23 cellular contexts compared by ENCODE assay signal in the genomic region with DNA sequence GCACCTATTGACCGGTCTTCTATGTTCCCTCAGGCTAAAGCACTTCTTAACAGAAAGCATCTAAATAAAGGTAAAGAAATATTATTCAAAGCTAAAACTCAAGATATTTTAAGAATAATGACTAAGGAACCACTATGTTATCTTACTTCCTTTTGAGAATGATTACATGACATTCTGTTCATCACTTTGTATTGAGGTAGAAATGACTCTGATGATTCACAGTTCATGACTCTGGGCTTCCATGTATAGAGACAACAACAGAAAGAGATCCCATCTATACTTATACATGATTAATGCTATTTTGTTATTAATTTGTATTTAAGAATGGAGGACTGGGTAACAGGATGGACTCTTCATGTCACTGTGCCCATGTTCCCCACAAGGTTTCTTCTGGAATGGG.
"Had no signal": no experiment of that assay in that cellular context is flagged by ENCODE, and none has a peak within 500 bp of the region (broad histone marks: within the 10 kb centered on the region; RNA-seq: fewer than 3 reads in every experiment).

No MANE protein-coding gene starts in this region.

- H3K4me3 ChIP-seq: colonic mucosa, lung, smooth muscle cell, stomach, thyroid gland, vagina had no signal

- H3K27ac ChIP-seq: colonic mucosa, neutrophil, parathyroid adenoma, stomach, thyroid gland, vagina had no signal

- H3K9me3 ChIP-seq: colonic mucosa, neutrophil, stomach, thyroid gland, vagina had no signal

- H3K79me2 ChIP-seq: parathyroid adenoma had no signal

- H3K27me3 Mint-ChIP-seq: dendritic cell treated with granulocyte-macrophage colony-stimulating factor and Interleukin-4, amounts not matched to agents 40 ng/mL and 50 ng/mL, for 4 days; effector memory CD8-positive, alpha-beta T cell had no signal

- H3K36me3 Mint-ChIP-seq: memory B cell, natural killer cell had no signal

- H3K36me3 ChIP-seq: colonic mucosa, neutrophil, stomach, thyroid gland, vagina had no signal

- H3K9me3 Mint-ChIP-seq: dendritic cell treated with granulocyte-macrophage colony-stimulating factor and Interleukin-4, amounts not matched to agents 40 ng/mL and 50 ng/mL, for 4 days; effector memory CD8-positive, alpha-beta T cell; natural killer cell had no signal

- H3K9ac ChIP-seq: parathyroid adenoma had no signal

- ATAC-seq: effector memory CD8-positive, alpha-beta T cell; left lobe of liver; natural killer cell; sciatic nerve had no signal

- H3K27ac Mint-ChIP-seq: dendritic cell treated with granulocyte-macrophage colony-stimulating factor and Interleukin-4, amounts not matched to agents 40 ng/mL and 50 ng/mL, for 4 days; effector memory CD8-positive, alpha-beta T cell; memory B cell; natural killer cell; progenitor cell of endocrine pancreas had no signal

- DNase-seq: colonic mucosa; effector memory CD8-positive, alpha-beta T cell; head of caudate nucleus; kidney; natural killer cell; stimulated activated CD4-positive, alpha-beta T cell treated with anti-CD3 and anti-CD28 coated beads, Interleukin-12 subunit alpha, Interleukin-12 subunit beta, amount 100 ng/mL, for 4 hours; stimulated activated CD4-positive, alpha-beta T cell treated with anti-CD3 and anti-CD28 coated beads, Interleukin-1b, Interleukin-23, amount 100 ng/mL, for 48 hours; stimulated activated CD4-positive, alpha-beta T cell treated with anti-CD3 and anti-CD28 coated beads, Interleukin-4, amount 100 ng/mL, for 1 hour; stimulated activated CD8-positive, alpha-beta memory T cell treated with anti-CD3 and anti-CD28 coated beads, Interleukin-4, amount 100 ng/mL, for 48 hours; stimulated activated naive CD4-positive, alpha-beta T cell treated with Interleukin-2 at 50 U/mL for 16 hours; stomach; thyroid gland; trophoblast cell had no signal

- H2AFZ ChIP-seq: parathyroid adenoma had no signal

- H3K4me2 ChIP-seq: smooth muscle cell had no signal

- H3K4me1 ChIP-seq: colonic mucosa, parathyroid adenoma, stomach, thyroid gland, vagina had no signal

- H3K4me3 Mint-ChIP-seq: dendritic cell treated with granulocyte-macrophage colony-stimulating factor and Interleukin-4, amounts not matched to agents 40 ng/mL and 50 ng/mL, for 4 days; effector memory CD8-positive, alpha-beta T cell; memory B cell; natural killer cell had no signal

- H3K27me3 ChIP-seq: colonic mucosa, neutrophil, stomach, thyroid gland, vagina had no signal
